Comparison of ENCODE assay signal across 8 cellular contexts in the genomic region with DNA sequence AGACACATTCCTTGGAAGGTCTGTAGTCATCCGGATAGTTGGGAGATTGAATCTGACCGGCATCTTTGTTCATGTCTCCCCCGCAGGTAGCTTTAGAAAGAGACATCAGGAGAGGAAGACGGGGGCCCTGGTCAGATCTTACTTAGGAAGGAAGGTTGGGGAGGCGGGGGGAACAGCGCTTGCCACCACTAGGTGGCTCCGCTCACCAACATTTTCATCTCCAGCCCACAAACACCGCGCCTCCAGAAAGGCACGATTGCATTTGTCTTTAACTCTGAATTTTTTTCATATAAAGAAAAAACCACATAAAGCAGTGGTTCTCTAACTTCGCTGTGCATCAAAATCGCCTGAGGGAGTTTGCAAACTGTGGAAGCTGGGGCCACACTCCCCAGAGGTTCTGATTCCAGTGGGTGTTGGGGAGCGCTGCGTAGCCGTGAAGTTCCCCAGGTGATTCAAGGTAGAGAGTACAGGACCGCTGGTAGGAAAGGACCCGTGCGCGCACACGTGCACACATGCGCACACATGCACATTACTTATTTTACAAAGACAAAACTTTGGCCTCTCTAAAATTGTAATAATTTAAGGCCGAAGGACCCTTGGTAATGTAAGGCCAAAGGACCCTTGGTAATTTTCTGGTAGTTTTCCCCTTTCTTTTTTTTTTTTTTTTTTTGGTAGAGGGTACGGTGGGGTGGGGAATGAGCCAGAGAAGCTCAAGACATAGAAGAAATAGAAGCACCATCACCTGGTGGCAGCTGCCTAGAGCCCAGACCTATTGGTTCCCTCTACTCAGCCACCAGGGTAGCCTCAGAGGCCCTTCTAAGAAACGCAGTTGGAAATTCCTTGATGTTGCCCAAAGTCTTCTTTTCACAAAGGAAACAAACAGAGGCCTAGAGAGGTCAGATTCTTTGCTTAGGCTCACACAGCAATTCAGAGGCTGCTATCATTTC. TPM values are rescaled to one million over a fixed set of nuclear protein-coding genes. Genes with fewer than 3 reads are reported as not detected.
DNase-seq lines count a peak whose midpoint lies in the region; ATAC-seq and TF ChIP-seq lines count a peak whose summit lies in the region.

No MANE protein-coding gene starts in this region.

- POLR2A ChIA-PET in CD4-positive, alpha-beta memory T cell (lab: Charles Lee; ENCODE audit: partially characterized antibody): no interaction called here
- POLR2A ChIA-PET in naive thymus-derived CD4-positive, alpha-beta T cell (lab: Charles Lee): no interaction called here

- no peak overlapping the region for H4K8ac ChIP-seq in H9 (replicated peaks; ENCODE audit: insufficient read length, low read depth, low read length)

- H3K4me1 Mint-ChIP-seq in CD4-positive, alpha-beta memory T cell: peaks cover 0 to 4% (median 2%) of the 10 kb centered on the region in 4 donors
- peaks cover 11 to 17% of the 10 kb centered on the region in 2 experiments for H3K4me1 Mint-ChIP-seq in H9
- peaks cover 0 to 5% (median 0%) of the 10 kb centered on the region in 7 donors for H3K4me1 Mint-ChIP-seq in naive thymus-derived CD4-positive, alpha-beta T cell
- H3K4me1 Mint-ChIP-seq in stimulated activated memory B cell treated with anti-CD40 and anti-IgM and Interleukin-4, amounts not matched to agents 10 μg/mL and 1 μg/mL and 100 μg/mL, for 72 hours: peaks cover 7% of the 10 kb centered on the region

- no peaks in the 10 kb centered on the region for H3K23me2 ChIP-seq in H9 (ENCODE audit: insufficient read length, low read depth, low read length, poor library complexity, severe bottlenecking)

- no peaks in the 10 kb centered on the region for H3K27me3 ChIP-seq in CD4-positive, alpha-beta memory T cell (ENCODE audit: insufficient read depth, low read length)
- H3K27me3 ChIP-seq in H9 (ENCODE audit: insufficient read depth, low read length) (no peaks in the 10 kb centered on the region), esophagus muscularis mucosa (peaks cover 0 to 21% (median 0%) of the 10 kb centered on the region in 4 donors)
- H3K27me3 ChIP-seq in naive thymus-derived CD4-positive, alpha-beta T cell (ENCODE audit: control insufficient read depth in 2 of 2, insufficient read depth in 2 of 2, low read length in 2 of 2): no peaks in the 10 kb centered on the region

- no peak overlapping the region for H3K27ac ChIP-seq in CD4-positive, alpha-beta memory T cell (ENCODE audit: low read depth, low read length)
- H3K27ac ChIP-seq in H9 (ENCODE audit: insufficient read length, low read depth, low read length) (no peak overlapping the region), esophagus muscularis mucosa (replicated peaks in 1 of 4) (no peak overlapping the region)
- no peak overlapping the region for H3K27ac ChIP-seq in naive thymus-derived CD4-positive, alpha-beta T cell (ENCODE audit: low read depth, low read length)

- peak overlapping the region in 1 of 2 donors; percentile 14 for H3K4me3 ChIP-seq in CD4-positive, alpha-beta memory T cell (ENCODE audit: low read length in 2 of 2)
- H3K4me3 ChIP-seq in esophagus muscularis mucosa: no peak overlapping the region
- H3K4me3 ChIP-seq in naive thymus-derived CD4-positive, alpha-beta T cell (ENCODE audit: low read length): peak overlapping the region; percentile 28

- H3K27ac Mint-ChIP-seq in CD4-positive, alpha-beta memory T cell: peak overlapping the region in 1 of 7 donors; percentile 44
- H3K27ac Mint-ChIP-seq in H9: no peak overlapping the region
- H3K27ac Mint-ChIP-seq in naive thymus-derived CD4-positive, alpha-beta T cell: no peak overlapping the region
- no peak overlapping the region for H3K27ac Mint-ChIP-seq in stimulated activated memory B cell treated with anti-CD40 and anti-IgM and Interleukin-4, amounts not matched to agents 10 μg/mL and 1 μg/mL and 100 μg/mL, for 72 hours

- CTCF ChIA-PET in CD4-positive, alpha-beta memory T cell (lab: Charles Lee; ENCODE audit: partially characterized antibody): interaction anchor here (0.8 to 3.1 kb wide), 12 partner anchors 11 to 814 kb away, joined by 3 to 17 read pairs (median 4); no protein-coding TSS in a partner anchor
- CTCF ChIA-PET in naive thymus-derived CD4-positive, alpha-beta T cell (lab: Charles Lee): interaction anchor here (0.6 to 2.0 kb wide), 5 partner anchors 351 to 814 kb away, joined by 3 to 6 read pairs (median 3); no protein-coding TSS in a partner anchor

- no peaks in the 10 kb centered on the region for H3K79me1 ChIP-seq in H9 (ENCODE audit: insufficient read depth, low read depth, low read length, poor library complexity, severe bottlenecking)

- DNase-seq in CD4-positive, alpha-beta memory T cell: peak in 4 of 5 donors; percentile 46 to 53 (median 48)
- DNase-seq in H9: peak; percentile 82
- DNase-seq in NOMO-1 treated with dmso at 0.1 percent for 144 hours (lab: John Stamatoyannopoulos, UW; ENCODE audit: unreplicated experiment): peak; percentile 23
- DNase-seq in activated T-cell treated with anti-CD3 and anti-CD28 coated beads for 1 hour (ENCODE audit: low read depth): peak; percentile 34
- DNase-seq in esophagus muscularis mucosa (ENCODE audit: extremely low spot score): peak; percentile 95
- peak; percentile 35 to 67 (median 56) for DNase-seq in naive thymus-derived CD4-positive, alpha-beta T cell

- no peak overlapping the region for H3K56ac ChIP-seq in H9 (ENCODE audit: insufficient read length, low read depth, low read length)

- H3K4me1 ChIP-seq in CD4-positive, alpha-beta memory T cell (ENCODE audit: insufficient read depth, low read length): no peaks in the 10 kb centered on the region
- H3K4me1 ChIP-seq in H9 (ENCODE audit: insufficient read depth, low read length) (no peaks in the 10 kb centered on the region), esophagus muscularis mucosa (peaks cover 5 to 9% (median 6%) of the 10 kb centered on the region in 4 donors)
- no peaks in the 10 kb centered on the region for H3K4me1 ChIP-seq in naive thymus-derived CD4-positive, alpha-beta T cell (ENCODE audit: control insufficient read depth in 2 of 2, insufficient read depth in 2 of 2, low read length in 2 of 2)

- no peak overlapping the region for H4K91ac ChIP-seq in H9 (ENCODE audit: insufficient read length, low read depth, low read length)

- H4K5ac ChIP-seq in H9 (ENCODE audit: insufficient read length, low read depth, low read length): no peak overlapping the region

- ATAC-seq in naive thymus-derived CD4-positive, alpha-beta T cell: peak; percentile 89
- ATAC-seq in stimulated activated memory B cell treated with anti-CD40 and anti-IgM and Interleukin-4, amounts not matched to agents 10 μg/mL and 1 μg/mL and 100 μg/mL, for 72 hours: peak; percentile 85
- ATAC-seq in GM21381 (IDR thresholded peaks at IDR 0.05; ENCODE audit: unreplicated experiment): no peak

- H2BK5ac ChIP-seq in H9 (ENCODE audit: insufficient read length, low read length): no peak overlapping the region

- peaks cover 16 to 34% of the 10 kb centered on the region in 2 donors for H3K27me3 Mint-ChIP-seq in CD4-positive, alpha-beta memory T cell
- H3K27me3 Mint-ChIP-seq in H9 (ENCODE audit: low read depth): peaks cover 23% of the 10 kb centered on the region
- H3K27me3 Mint-ChIP-seq in naive thymus-derived CD4-positive, alpha-beta T cell: peaks cover 7 to 52% (median 16%) of the 10 kb centered on the region in 5 donors
- H3K27me3 Mint-ChIP-seq in stimulated activated memory B cell treated with anti-CD40 and anti-IgM and Interleukin-4, amounts not matched to agents 10 μg/mL and 1 μg/mL and 100 μg/mL, for 72 hours: peaks cover 20% of the 10 kb centered on the region

- peak overlapping the region; percentile 69 for H2AFZ ChIP-seq in H9 (ENCODE audit: low read length)

- H3K36me3 ChIP-seq in CD4-positive, alpha-beta memory T cell (ENCODE audit: insufficient read depth, low read length): no peaks in the 10 kb centered on the region
- H3K36me3 ChIP-seq in esophagus muscularis mucosa: no peaks in the 10 kb centered on the region
- H3K36me3 ChIP-seq in naive thymus-derived CD4-positive, alpha-beta T cell (ENCODE audit: control insufficient read depth in 2 of 3, insufficient read depth in 3 of 3, low read length in 3 of 3): no peaks in the 10 kb centered on the region

- no peak overlapping the region for H2BK12ac ChIP-seq in H9 (ENCODE audit: insufficient read length, low read depth, low read length)

- H3K18ac ChIP-seq in H9 (ENCODE audit: insufficient read length, low read depth, low read length): no peak overlapping the region

- no peaks in the 10 kb centered on the region for H3K9me3 ChIP-seq in CD4-positive, alpha-beta memory T cell (ENCODE audit: control insufficient read depth in 1 of 2, low read length in 2 of 2)
- no peaks in the 10 kb centered on the region for H3K9me3 ChIP-seq in H9 (ENCODE audit: control insufficient read depth, low read depth, low read length)
- H3K9me3 ChIP-seq in esophagus muscularis mucosa: no peaks in the 10 kb centered on the region
- no peaks in the 10 kb centered on the region for H3K9me3 ChIP-seq in naive thymus-derived CD4-positive, alpha-beta T cell (ENCODE audit: control insufficient read depth in 2 of 3, low read length in 3 of 3)

- H3K4me3 Mint-ChIP-seq in CD4-positive, alpha-beta memory T cell: peak overlapping the region in 3 of 8 donors; percentile 34 to 64 (median 56)
- peak overlapping the region; percentile 58; a peak in 4 of 5 replicates for H3K4me3 Mint-ChIP-seq in H9
- H3K4me3 Mint-ChIP-seq in naive thymus-derived CD4-positive, alpha-beta T cell: peak overlapping the region in 7 of 10 donors; percentile 6 to 80 (median 66)
- H3K4me3 Mint-ChIP-seq in stimulated activated memory B cell treated with anti-CD40 and anti-IgM and Interleukin-4, amounts not matched to agents 10 μg/mL and 1 μg/mL and 100 μg/mL, for 72 hours: no peak overlapping the region

- TF ChIP-seq POLR2A in esophagus muscularis mucosa (IDR thresholded peaks at IDR 0.05; ENCODE audit: low read depth): no peak

- intact Hi-C loops in CD4-positive, alpha-beta memory T cell (cut with micrococcal nuclease): loop anchor here (1.0 to 10.0 kb wide), 2 partner anchors 115 to 249 kb away; no protein-coding TSS in a partner anchor
- intact Hi-C loops in esophagus muscularis mucosa (cut with DNase I): loop anchor here (2.0 kb wide), 1 partner anchor 117 kb away; a partner anchor contains a TSS
- intact Hi-C loops in naive thymus-derived CD4-positive, alpha-beta T cell (cut with micrococcal nuclease): loop anchor here (1.0 to 10.0 kb wide), 9 partner anchors 21 to 814 kb away; a partner anchor contains a TSS

- H3K9me3 Mint-ChIP-seq in CD4-positive, alpha-beta memory T cell: no peaks in the 10 kb centered on the region
- no peaks in the 10 kb centered on the region for H3K9me3 Mint-ChIP-seq in H9
- no peaks in the 10 kb centered on the region for H3K9me3 Mint-ChIP-seq in naive thymus-derived CD4-positive, alpha-beta T cell
- H3K9me3 Mint-ChIP-seq in stimulated activated memory B cell treated with anti-CD40 and anti-IgM and Interleukin-4, amounts not matched to agents 10 μg/mL and 1 μg/mL and 100 μg/mL, for 72 hours: no peaks in the 10 kb centered on the region

- no peak overlapping the region for H3T11ph ChIP-seq in H9 (ENCODE audit: low read length)

- TF ChIP-seq EP300 in esophagus muscularis mucosa (IDR thresholded peaks at IDR 0.05): no peak

- no peaks in the 10 kb centered on the region for H3K79me2 ChIP-seq in H9 (ENCODE audit: insufficient read depth, low read length)

- TF ChIP-seq CTCF in H9 (conservative IDR thresholded peaks at IDR 0.05) (peak; percentile 98), esophagus muscularis mucosa (IDR thresholded peaks at IDR 0.05) (peak; percentile 79 to 89 (median 85))

- H2BK120ac ChIP-seq in H9 (ENCODE audit: low read depth, low read length, poor library complexity, severe bottlenecking): no peak overlapping the region

- no CpG with 5 or more reads among the region's 24 CpGs for WGBS in H9 (ENCODE audit: extremely low coverage, insufficient read length, low lambda C conversion rate)
- WGBS in esophagus muscularis mucosa: 31% methylated on average over 23 of the region's 24 CpGs

- no peak overlapping the region for H3K23ac ChIP-seq in H9 (ENCODE audit: insufficient read length, low read depth, low read length)

- H2BK20ac ChIP-seq in H9 (ENCODE audit: low read depth, low read length, poor library complexity, severe bottlenecking): no peak overlapping the region

- no peak overlapping the region for H2AK5ac ChIP-seq in H9 (ENCODE audit: insufficient read length, low read length)

- no peak overlapping the region for H2BK15ac ChIP-seq in H9 (ENCODE audit: low read depth, low read length)

- H3K14ac ChIP-seq in H9 (ENCODE audit: insufficient read depth, low read length): no peak overlapping the region

- H3K36me3 Mint-ChIP-seq in CD4-positive, alpha-beta memory T cell: no peaks in the 10 kb centered on the region
- H3K36me3 Mint-ChIP-seq in H9 (ENCODE audit: insufficient read depth in 1 of 3, low read depth in 3 of 3): peaks cover 0 to 2% (median 0%) of the 10 kb centered on the region in 3 experiments; a peak in 1 of 7 replicates
- no peaks in the 10 kb centered on the region for H3K36me3 Mint-ChIP-seq in naive thymus-derived CD4-positive, alpha-beta T cell
- H3K36me3 Mint-ChIP-seq in stimulated activated memory B cell treated with anti-CD40 and anti-IgM and Interleukin-4, amounts not matched to agents 10 μg/mL and 1 μg/mL and 100 μg/mL, for 72 hours: no peaks in the 10 kb centered on the region

- no peak overlapping the region for H3K9ac ChIP-seq in H9 (ENCODE audit: extremely low read depth, insufficient read length, low read length)

- H3K4me2 ChIP-seq in H9 (ENCODE audit: insufficient read depth, insufficient read length, low read length): peak overlapping the region; percentile 32

- no peak overlapping the region for H3K4ac ChIP-seq in H9 (ENCODE audit: low read depth, low read length)

- no peaks in the 10 kb centered on the region for H4K20me1 ChIP-seq in H9 (ENCODE audit: control insufficient read depth, insufficient read depth, insufficient read length)

RNA-seq across cellular contexts. Expression of a gene that starts 37.4 kb away (rescaled TPM):
- not detected for total RNA-seq in CD4-positive, alpha-beta memory T cell
- polyA plus RNA-seq in CD4-positive, alpha-beta memory T cell: not detected
- total RNA-seq in H9 (2021): not detected in 2 replicates
- not detected for total RNA-seq in esophagus muscularis mucosa
- not detected for total RNA-seq in naive thymus-derived CD4-positive, alpha-beta T cell
- not detected for polyA plus RNA-seq in naive thymus-derived CD4-positive, alpha-beta T cell

Comparison
In these comparisons a context has a peak if more than half of its experiments do, and no peak if none do; other contexts are left out.
1. DNase-seq: peak in every context shown above with its lines; median percentile 95 in esophagus muscularis mucosa; 82 in H9; 56 in naive thymus-derived CD4-positive, alpha-beta T cell; 48 in CD4-positive, alpha-beta memory T cell; 34 in activated T-cell treated with anti-CD3 and anti-CD28 coated beads for 1 hour; 23 in NOMO-1 treated with dmso at 0.1 percent for 144 hours.